In genomic region chr13:41565221-41565620, GRCh38 we compare ENCODE assay signal across 15 cellular contexts.
DNase-seq lines count a peak whose midpoint lies in the region; ATAC-seq and TF ChIP-seq lines count a peak whose summit lies in the region.
"Had no signal": no experiment of that assay in that cellular context is flagged by ENCODE, and none has a peak within 500 bp of the region (broad histone marks: within the 10 kb centered on the region; RNA-seq: fewer than 3 reads in every experiment).

No MANE protein-coding gene starts in this region.

- no peak overlapping the region for H3K4ac ChIP-seq in mesenchymal stem cell (ENCODE audit: low read depth in 1 of 2, low read length in 2 of 2)

- DNase-seq in ACHN: peak; percentile 89
- peak; percentile 79 for DNase-seq in MG63
- DNase-seq in dedifferentiated amniotic fluid mesenchymal stem cell (ENCODE audit: extremely low spot score): peak; percentile 47
- peak; percentile 83 for DNase-seq in mesenchymal stem cell
- no peak for DNase-seq in uterus
- DNase-seq in HT-29 (ENCODE audit: low spot score): no peak
- no peak for DNase-seq in NCI-H1048 (lab: John Stamatoyannopoulos, UW)
- DNase-seq: activated CD4-positive, alpha-beta T cell treated with anti-CD3 and anti-CD28 coated beads, Interleukin-2, amount 50 U/mL, for 1 hour; BE2C; gastrocnemius medialis; NCI-H2171 treated with DMSO at 0.1 percent for 48 hours; SHP77; stimulated activated CD4-positive, alpha-beta T cell treated with anti-CD3 and anti-CD28 coated beads, Interleukin-4, amount 100 ng/mL, for 4 hours; upper lobe of left lung had no signal

- H3K4me3 ChIP-seq in MG63 (no peak overlapping the region), mesenchymal stem cell (ENCODE audit: insufficient read depth in 1 of 2, low read depth in 1 of 2, low read length in 2 of 2) (no peak overlapping the region), uterus (no peak overlapping the region)
- H3K4me3 ChIP-seq: gastrocnemius medialis, upper lobe of left lung had no signal

- H2AK5ac ChIP-seq in mesenchymal stem cell (ENCODE audit: low read length, severe bottlenecking): peak overlapping the region; percentile 19

- H3K36me3 ChIP-seq in MG63: no peaks in the 10 kb centered on the region
- H3K36me3 ChIP-seq in mesenchymal stem cell (ENCODE audit: control insufficient read depth in 1 of 2, insufficient read depth in 2 of 2, low read depth in 1 of 2, low read length in 2 of 2): peaks cover 0 to 9% of the 10 kb centered on the region in 2 experiments
- no peaks in the 10 kb centered on the region for H3K36me3 ChIP-seq in uterus
- H3K36me3 ChIP-seq: upper lobe of left lung had no signal

- H2BK12ac ChIP-seq in mesenchymal stem cell (ENCODE audit: low read length in 2 of 2): no peak overlapping the region

- no peaks in the 10 kb centered on the region for H3K27me3 ChIP-seq in MG63
- H3K27me3 ChIP-seq in mesenchymal stem cell (ENCODE audit: control insufficient read depth in 1 of 2, insufficient read depth in 1 of 2, low read length in 2 of 2): no peaks in the 10 kb centered on the region
- no peaks in the 10 kb centered on the region for H3K27me3 ChIP-seq in uterus
- H3K27me3 ChIP-seq: BE2C, gastrocnemius medialis, upper lobe of left lung had no signal

- no peak for TF ChIP-seq POLR2A in uterus (IDR thresholded peaks at IDR 0.05)

- no peak overlapping the region for H2BK120ac ChIP-seq in mesenchymal stem cell (ENCODE audit: low read depth, low read length)

- H3K4me1 ChIP-seq in mesenchymal stem cell (ENCODE audit: control insufficient read depth, insufficient read depth, low read depth, low read length): peaks cover 19% of the 10 kb centered on the region
- no peaks in the 10 kb centered on the region for H3K4me1 ChIP-seq in uterus
- H3K4me1 ChIP-seq: BE2C had no signal

- no peak overlapping the region for H2BK5ac ChIP-seq in mesenchymal stem cell (ENCODE audit: low read depth, low read length, poor library complexity, severe bottlenecking)

- H3K79me1 ChIP-seq in mesenchymal stem cell (replicated peaks; ENCODE audit: low read length, poor library complexity, severe bottlenecking): no peaks in the 10 kb centered on the region

- no peak overlapping the region for H3K4me2 ChIP-seq in mesenchymal stem cell (ENCODE audit: low read length, poor library complexity, severe bottlenecking)

- no peak overlapping the region for H3K23ac ChIP-seq in mesenchymal stem cell (ENCODE audit: low read length in 2 of 2)

- 0% methylated on average over 2 of the region's 3 CpGs for WGBS in mesenchymal stem cell

- H3K9me3 ChIP-seq in MG63 (no peaks in the 10 kb centered on the region), mesenchymal stem cell (ENCODE audit: control insufficient read depth, low read length) (no peaks in the 10 kb centered on the region), uterus (no peaks in the 10 kb centered on the region)
- H3K9me3 ChIP-seq: BE2C, gastrocnemius medialis, upper lobe of left lung had no signal

- H3K14ac ChIP-seq in mesenchymal stem cell (ENCODE audit: low read length in 2 of 2): no peak overlapping the region

- in situ Hi-C loops in ACHN (cut with HindIII; ENCODE audit: low pct_ligation_motif_present, low pct_unique_long_range_greater_than_20kb, low sequenced_read_pairs): no loop called here

- H3K9ac ChIP-seq in mesenchymal stem cell (ENCODE audit: low read length): peak overlapping the region; percentile 9

- ATAC-seq in HG02678 (IDR thresholded peaks at IDR 0.05; ENCODE audit: unreplicated experiment): no peak
- ATAC-seq: gastrocnemius medialis had no signal

- H3K27ac ChIP-seq in mesenchymal stem cell (ENCODE audit: low read length, poor library complexity, severe bottlenecking): peak overlapping the region; percentile 95
- no peak overlapping the region for H3K27ac ChIP-seq in uterus
- H3K27ac ChIP-seq: gastrocnemius medialis had no signal

- no peak overlapping the region for H2AFZ ChIP-seq in mesenchymal stem cell (ENCODE audit: low read depth, low read length)

- TF ChIP-seq CTCF in uterus (IDR thresholded peaks at IDR 0.05): no peak

- H4K91ac ChIP-seq in mesenchymal stem cell (ENCODE audit: low read length): no peak overlapping the region

- no peak overlapping the region for H2BK15ac ChIP-seq in mesenchymal stem cell (ENCODE audit: low read depth, poor library complexity, severe bottlenecking)

- no peak overlapping the region for H4K8ac ChIP-seq in mesenchymal stem cell (ENCODE audit: low read length)

- intact Hi-C loops in uterus (cut with DNase I; ENCODE audit: low total_unique reads): no loop called here

- H3K18ac ChIP-seq in mesenchymal stem cell (ENCODE audit: low read depth in 1 of 2, low read length in 2 of 2): no peak overlapping the region

Comparison
In these comparisons a context has a peak if more than half of its experiments do, and no peak if none do; other contexts are left out.
1. DNase-seq: peak in ACHN (single experiment), MG63 (single experiment), dedifferentiated amniotic fluid mesenchymal stem cell (single experiment) and mesenchymal stem cell (single experiment); none in uterus (0 of 2), HT-29 (single experiment) and NCI-H1048 (single experiment).